ENCODE assay signal across 25 cellular contexts in the genomic region with DNA sequence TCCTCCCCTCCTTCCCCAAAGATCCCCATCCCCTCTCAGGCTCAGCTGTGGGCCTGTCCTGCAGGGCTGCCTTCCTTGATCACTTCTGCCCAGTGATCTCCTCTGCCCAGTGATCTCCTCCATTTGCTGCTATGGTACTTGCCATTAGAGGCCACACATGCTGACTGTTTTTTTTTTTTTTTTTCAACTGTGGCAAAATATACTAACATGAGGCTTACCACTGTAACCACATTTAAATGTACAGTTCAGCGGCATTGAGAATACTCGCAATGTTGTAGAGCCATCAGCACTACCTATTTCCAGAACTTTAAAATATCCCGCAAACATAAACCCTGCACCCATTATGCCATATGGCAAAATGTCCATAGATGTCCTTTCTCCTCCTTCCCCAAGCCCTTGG.
"Had no signal": no experiment of that assay in that cellular context is flagged by ENCODE, and none has a peak within 500 bp of the region (broad histone marks: within the 10 kb centered on the region; RNA-seq: fewer than 3 reads in every experiment).

No MANE protein-coding gene starts in this region.

- ATAC-seq: Right ventricle myocardium inferior, SK-N-SH treated with all-trans-retinoic acid at 6 μM for 48 hours had no signal

- H3K4me2 ChIP-seq: PC-9 had no signal

- H3K4me3 ChIP-seq: MG63, PC-9, Peyer's patch, SJCRH30 had no signal

- H3K27me3 ChIP-seq: MG63, Peyer's patch, SJCRH30 had no signal

- FAIRE-seq: HTR-8/SVneo had no signal

- H2AFZ ChIP-seq: PC-9 had no signal

- H3K36me3 Mint-ChIP-seq: IgD-negative memory B cell had no signal

- H3K9me3 ChIP-seq: MG63, Peyer's patch, SJCRH30 had no signal

- H3K27ac ChIP-seq: HL-60, Peyer's patch, SJCRH30 had no signal

- H3K4me3 Mint-ChIP-seq: IgD-negative memory B cell had no signal

- DNase-seq: KBM-7; MG63; NCI-H1092 treated with DMSO at 0.1 percent for 48 hours; NCI-H1436; NCI-H187; NCI-H2029; NCI-H2081 treated with DMSO at 0.1 percent for 48 hours; NCI-H2171; NCI-H226; NCI-H446; NCI-H510A; NCI-H524 treated with DMSO at 0.1 percent for 48 hours; NCI-H69; NCI-H774; NK-92 treated with Interleukin-12 subunit alpha and Interleukin-12 subunit beta, amount 100 ng/mL, for 24 hours; PC-9; Peyer's patch; SHP77 treated with DMSO at 0.1 percent for 48 hours; SJCRH30; T-helper 1 cell had no signal

- H3K27ac Mint-ChIP-seq: IgD-negative memory B cell had no signal

- H3K4me1 ChIP-seq: Peyer's patch, SJCRH30 had no signal
